1 cellular context compared by ENCODE assay signal in the genomic region with DNA sequence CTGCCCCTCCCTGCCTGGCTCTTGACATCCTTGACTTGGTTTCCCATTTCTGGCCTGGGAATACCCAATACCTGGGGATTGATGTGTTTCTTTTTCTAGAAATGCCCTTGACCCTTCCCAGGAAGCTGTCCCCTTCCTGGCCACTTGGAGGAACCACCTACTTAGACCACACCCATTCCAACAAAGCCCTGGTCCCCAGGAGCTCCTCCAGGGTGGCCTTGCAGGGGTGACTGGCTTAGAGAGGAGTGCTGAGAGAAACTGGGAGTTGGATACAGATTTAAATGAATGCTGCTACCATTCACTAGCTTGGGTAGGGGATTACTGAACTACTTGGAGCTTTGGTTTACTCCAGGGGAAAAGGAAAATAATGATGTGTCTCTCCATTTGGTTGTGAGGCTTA.
TF ChIP-seq lines count a peak whose summit lies in the region.

No MANE protein-coding gene starts in this region.

TF ChIP-seq in HCT116, 20 proteins besides CTCF, POLR2A, EP300 and RAD21 (continued from another document):
- TF ChIP-seq, protein P1, sequence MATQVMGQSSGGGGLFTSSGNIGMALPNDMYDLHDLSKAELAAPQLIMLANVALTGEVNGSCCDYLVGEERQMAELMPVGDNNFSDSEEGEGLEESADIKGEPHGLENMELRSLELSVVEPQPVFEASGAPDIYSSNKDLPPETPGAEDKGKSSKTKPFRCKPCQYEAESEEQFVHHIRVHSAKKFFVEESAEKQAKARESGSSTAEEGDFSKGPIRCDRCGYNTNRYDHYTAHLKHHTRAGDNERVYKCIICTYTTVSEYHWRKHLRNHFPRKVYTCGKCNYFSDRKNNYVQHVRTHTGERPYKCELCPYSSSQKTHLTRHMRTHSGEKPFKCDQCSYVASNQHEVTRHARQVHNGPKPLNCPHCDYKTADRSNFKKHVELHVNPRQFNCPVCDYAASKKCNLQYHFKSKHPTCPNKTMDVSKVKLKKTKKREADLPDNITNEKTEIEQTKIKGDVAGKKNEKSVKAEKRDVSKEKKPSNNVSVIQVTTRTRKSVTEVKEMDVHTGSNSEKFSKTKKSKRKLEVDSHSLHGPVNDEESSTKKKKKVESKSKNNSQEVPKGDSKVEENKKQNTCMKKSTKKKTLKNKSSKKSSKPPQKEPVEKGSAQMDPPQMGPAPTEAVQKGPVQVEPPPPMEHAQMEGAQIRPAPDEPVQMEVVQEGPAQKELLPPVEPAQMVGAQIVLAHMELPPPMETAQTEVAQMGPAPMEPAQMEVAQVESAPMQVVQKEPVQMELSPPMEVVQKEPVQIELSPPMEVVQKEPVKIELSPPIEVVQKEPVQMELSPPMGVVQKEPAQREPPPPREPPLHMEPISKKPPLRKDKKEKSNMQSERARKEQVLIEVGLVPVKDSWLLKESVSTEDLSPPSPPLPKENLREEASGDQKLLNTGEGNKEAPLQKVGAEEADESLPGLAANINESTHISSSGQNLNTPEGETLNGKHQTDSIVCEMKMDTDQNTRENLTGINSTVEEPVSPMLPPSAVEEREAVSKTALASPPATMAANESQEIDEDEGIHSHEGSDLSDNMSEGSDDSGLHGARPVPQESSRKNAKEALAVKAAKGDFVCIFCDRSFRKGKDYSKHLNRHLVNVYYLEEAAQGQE (IDR thresholded peaks at IDR 0.05; ENCODE audit: low read depth) = no peak
- no peak for TF ChIP-seq EGR1 (IDR thresholded peaks at IDR 0.05; ENCODE audit: low read depth)
- TF ChIP-seq, protein P2, sequence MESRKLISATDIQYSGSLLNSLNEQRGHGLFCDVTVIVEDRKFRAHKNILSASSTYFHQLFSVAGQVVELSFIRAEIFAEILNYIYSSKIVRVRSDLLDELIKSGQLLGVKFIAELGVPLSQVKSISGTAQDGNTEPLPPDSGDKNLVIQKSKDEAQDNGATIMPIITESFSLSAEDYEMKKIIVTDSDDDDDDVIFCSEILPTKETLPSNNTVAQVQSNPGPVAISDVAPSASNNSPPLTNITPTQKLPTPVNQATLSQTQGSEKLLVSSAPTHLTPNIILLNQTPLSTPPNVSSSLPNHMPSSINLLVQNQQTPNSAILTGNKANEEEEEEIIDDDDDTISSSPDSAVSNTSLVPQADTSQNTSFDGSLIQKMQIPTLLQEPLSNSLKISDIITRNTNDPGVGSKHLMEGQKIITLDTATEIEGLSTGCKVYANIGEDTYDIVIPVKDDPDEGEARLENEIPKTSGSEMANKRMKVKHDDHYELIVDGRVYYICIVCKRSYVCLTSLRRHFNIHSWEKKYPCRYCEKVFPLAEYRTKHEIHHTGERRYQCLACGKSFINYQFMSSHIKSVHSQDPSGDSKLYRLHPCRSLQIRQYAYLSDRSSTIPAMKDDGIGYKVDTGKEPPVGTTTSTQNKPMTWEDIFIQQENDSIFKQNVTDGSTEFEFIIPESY (IDR thresholded peaks at IDR 0.05; ENCODE audit: extremely low read depth, insufficient replicate concordance, low read length) = no peak
- TF ChIP-seq EZH2phosphoT487 (IDR thresholded peaks at IDR 0.05; ENCODE audit: borderline replicate concordance) = no peak
- TF ChIP-seq, protein P3, sequence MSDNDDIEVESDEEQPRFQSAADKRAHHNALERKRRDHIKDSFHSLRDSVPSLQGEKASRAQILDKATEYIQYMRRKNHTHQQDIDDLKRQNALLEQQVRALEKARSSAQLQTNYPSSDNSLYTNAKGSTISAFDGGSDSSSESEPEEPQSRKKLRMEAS (IDR thresholded peaks at IDR 0.05) = no peak
- no peak for TF ChIP-seq ZNF274 (IDR thresholded peaks at IDR 0.05; ENCODE audit: low read depth, low read length)
- no peak for TF ChIP-seq TCF7L2 (IDR thresholded peaks at IDR 0.05; ENCODE audit: borderline replicate concordance, extremely low read depth, insufficient read depth, insufficient read length)
- no peak for TF ChIP-seq SIN3A (IDR thresholded peaks at IDR 0.05; ENCODE audit: low read depth)
- no peak for TF ChIP-seq CEBPB (IDR thresholded peaks at IDR 0.05; ENCODE audit: low read depth)
- no peak for TF ChIP-seq FOSL1 (IDR thresholded peaks at IDR 0.05; ENCODE audit: low read depth)
- no peak for TF ChIP-seq CBX3 (IDR thresholded peaks at IDR 0.05; ENCODE audit: low read depth)
- no peak for TF ChIP-seq ZFX (IDR thresholded peaks at IDR 0.05)
- no peak for TF ChIP-seq JUND (IDR thresholded peaks at IDR 0.05)
- no peak for TF ChIP-seq YY1 (IDR thresholded peaks at IDR 0.05; ENCODE audit: extremely low read depth, insufficient replicate concordance, low read depth, low read length)
TF ChIP-seq in HCT116: peak in this region for 0.
